8 cellular contexts compared by ENCODE assay signal in the genomic region with DNA sequence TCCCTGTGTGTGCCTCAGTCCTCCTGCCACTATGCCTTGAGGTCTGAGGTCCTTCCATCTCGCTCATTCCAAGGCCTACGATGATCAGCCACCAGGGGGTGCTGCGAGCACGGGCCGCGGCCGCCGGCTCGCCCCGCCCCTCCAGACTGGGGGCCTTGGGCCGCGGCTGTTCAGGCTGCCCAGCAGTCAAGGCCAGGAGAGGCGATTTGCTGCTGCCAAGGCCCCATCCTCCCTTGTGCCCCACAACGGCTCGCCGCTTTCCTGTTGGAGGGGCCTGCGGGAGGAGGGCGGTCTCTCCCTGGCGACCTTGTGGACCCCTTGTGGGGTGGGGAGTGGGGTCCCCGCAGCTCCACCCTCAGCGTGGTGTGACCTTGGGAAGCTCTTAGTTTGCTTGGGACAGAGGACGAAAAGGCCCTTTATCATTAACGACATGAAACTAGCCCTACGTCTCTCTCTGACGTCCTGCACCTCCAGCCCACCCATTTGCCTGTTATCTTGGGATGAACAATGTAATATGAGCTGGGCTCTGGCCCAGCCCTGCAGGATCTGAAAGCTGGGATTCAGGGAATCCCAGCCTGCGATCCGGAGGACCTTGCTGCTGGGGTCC. TPM values are rescaled to one million over a fixed set of nuclear protein-coding genes. Genes with fewer than 3 reads are reported as not detected.
DNase-seq lines count a peak whose midpoint lies in the region; ATAC-seq, FAIRE-seq and TF ChIP-seq lines count a peak whose summit lies in the region.

No MANE protein-coding gene starts in this region.

- H3K4me2 ChIP-seq in SK-N-SH: peak overlapping the region; percentile 68; the same call in 1 of the 2 replicates

- WGBS in SK-N-SH (ENCODE audit: low lambda C conversion rate): 38% methylated on average over 10 of the region's 27 CpGs
- WGBS in pancreas, 2 donors: 1 to 2% methylated on average over 24 to 27 of the region's 27 CpGs

- TF ChIP-seq RAD21 in SK-N-SH (IDR thresholded peaks at IDR 0.05; ENCODE audit: low read length): peak; percentile 93

- H3K27ac Mint-ChIP-seq in activated naive CD4-positive, alpha-beta T cell treated with anti-CD3 and anti-CD28 coated beads, Interleukin-2, amount 50 U/mL, for 72 hours: peak overlapping the region in 1 of 2 donors; percentile 38

- no peaks in the 10 kb centered on the region for H3F3A ChIP-seq in SK-N-SH (replicated peaks; ENCODE audit: insufficient read depth)

- H3K9ac ChIP-seq in SK-N-SH: peak overlapping the region; percentile 61; the same call in 1 of the 2 replicates

- POLR2A ChIA-PET in SK-N-SH (lab: Yijun Ruan, JAX): interaction anchor here (0.7 to 2.2 kb wide), 7 partner anchors 10 to 66 kb away, joined by 3 to 13 read pairs (median 3); a partner anchor contains a TSS

- no peak for TF ChIP-seq EP300 in SK-N-SH (IDR thresholded peaks at IDR 0.05; ENCODE audit: borderline replicate concordance in 1 of 2, low read depth in 1 of 2, low read length in 1 of 2)

- no peak for DNase-seq in GM12864 (ENCODE audit: low read depth)
- no peak for DNase-seq in LNCaP clone FGC (ENCODE audit: low read depth)
- DNase-seq in SK-N-SH: peak; percentile 98
- DNase-seq in activated naive CD4-positive, alpha-beta T cell treated with anti-CD3 and anti-CD28 coated beads, Interleukin-2, amount 50 U/mL, for 72 hours (ENCODE audit: low spot score in 2 of 2): peak; percentile 79 to 97
- DNase-seq in Right ventricle myocardium superior: peak; percentile 90
- peak; percentile 82 to 98 (median 92) for DNase-seq in pancreas
- DNase-seq in thoracic aorta (ENCODE audit: low spot score): no peak

- intact Hi-C loops in Right ventricle myocardium superior (cut with DNase I): loop anchor here (1.0 to 5.0 kb wide), 2 partner anchors 45 to 149 kb away; no protein-coding TSS in a partner anchor
- intact Hi-C loops in pancreas (cut with DNase I): loop anchor here in 2 of 3 donors (5.0 to 10.0 kb wide), 3 partner anchors 44 to 147 kb away; no protein-coding TSS in a partner anchor

- H3K27me3 ChIP-seq in SK-N-SH (ENCODE audit: insufficient read depth) (no peaks in the 10 kb centered on the region), pancreas (no peaks in the 10 kb centered on the region), thoracic aorta (replicated peaks; ENCODE audit: insufficient read depth) (no peaks in the 10 kb centered on the region)

- CTCF ChIA-PET in SK-N-SH (lab: Yijun Ruan, JAX): interaction anchor here (0.6 to 14.0 kb wide), 35 partner anchors 9 to 178 kb away, joined by 3 to 182 read pairs (median 5); a partner anchor contains a TSS

- FAIRE-seq in pancreas (lab: Jason Lieb, UNC): no peak

- H3K36me3 ChIP-seq in SK-N-SH (replicated peaks in 1 of 2; ENCODE audit: control insufficient read depth in 1 of 2, insufficient read depth in 2 of 2, low read length in 1 of 2) (peaks cover 0 to 9% of the 10 kb centered on the region in 2 experiments), pancreas (peaks cover 0 to 8% (median 6%) of the 10 kb centered on the region in 3 donors), thoracic aorta (no peaks in the 10 kb centered on the region)

- TF ChIP-seq CTCF in GM12864 (IDR thresholded peaks at IDR 0.05; ENCODE audit: low read depth, low read length, missing control alignments): peak; percentile 93
- TF ChIP-seq CTCF in LNCaP clone FGC (IDR thresholded peaks at IDR 0.05; ENCODE audit: control insufficient read depth, extremely low read depth, insufficient read depth): peak; percentile 91
- peak; percentile 90 for TF ChIP-seq CTCF in SK-N-SH (IDR thresholded peaks at IDR 0.05)
- peak; percentile 94 to 97 (median 96) for TF ChIP-seq CTCF in pancreas (IDR thresholded peaks at IDR 0.05)
- TF ChIP-seq CTCF in thoracic aorta (IDR thresholded peaks at IDR 0.05): peak; percentile 95

- H3K9me2 ChIP-seq in SK-N-SH: no peaks in the 10 kb centered on the region

- H2AFZ ChIP-seq in SK-N-SH (ENCODE audit: low read depth): peak overlapping the region; percentile 96

- no peaks in the 10 kb centered on the region for H3K79me2 ChIP-seq in SK-N-SH (ENCODE audit: insufficient read depth)

- ATAC-seq in activated naive CD4-positive, alpha-beta T cell treated with anti-CD3 and anti-CD28 coated beads, Interleukin-2, amount 50 U/mL, for 72 hours: peak; percentile 86 to 90
- peak; percentile 95 for ATAC-seq in Right ventricle myocardium superior (ENCODE audit: poor library complexity)
- ATAC-seq in pancreas: peak; percentile 90 to 96 (median 94)
- peak; percentile 52 for ATAC-seq in thoracic aorta (ENCODE audit: insufficient number of reproducible peaks, low FRiP score, low read depth)
- no peak for ATAC-seq in GM18873 (IDR thresholded peaks at IDR 0.05; ENCODE audit: low FRiP score, unreplicated experiment)

- no peak overlapping the region for H3K4me3 ChIP-seq in GM12864 (ENCODE audit: low read depth, low read length)
- no peak overlapping the region for H3K4me3 ChIP-seq in LNCaP clone FGC (ENCODE audit: low read depth, low read length)
- peak overlapping the region; percentile 28 to 30; a peak in 3 of 4 replicates for H3K4me3 ChIP-seq in SK-N-SH (ENCODE audit: low read depth in 2 of 2, low read length in 1 of 2)
- H3K4me3 ChIP-seq in pancreas: peak overlapping the region in 2 of 4 donors; percentile 25 to 44
- H3K4me3 ChIP-seq in thoracic aorta: peak overlapping the region; percentile 67

- H3K9me3 Mint-ChIP-seq in activated naive CD4-positive, alpha-beta T cell treated with anti-CD3 and anti-CD28 coated beads, Interleukin-2, amount 50 U/mL, for 72 hours: no peaks in the 10 kb centered on the region

- H3K4me1 ChIP-seq in SK-N-SH (ENCODE audit: control insufficient read depth in 1 of 2, insufficient read depth in 2 of 2, low read depth in 1 of 2, low read length in 1 of 2) (peaks cover 0 to 8% of the 10 kb centered on the region in 2 experiments; a peak in 1 of 4 replicates), pancreas (peaks cover 3 to 14% (median 11%) of the 10 kb centered on the region in 3 donors), thoracic aorta (ENCODE audit: control insufficient read depth in 1 of 2, low read depth in 2 of 2) (peaks cover 13 to 18% of the 10 kb centered on the region in 2 donors)

- peak overlapping the region; percentile 38 to 73; a peak in 3 of 4 replicates for H3K27ac ChIP-seq in SK-N-SH (ENCODE audit: low read depth in 2 of 2, low read length in 1 of 2)
- H3K27ac ChIP-seq in pancreas: peak overlapping the region in 1 of 4 donors; percentile 36
- H3K27ac ChIP-seq in thoracic aorta: no peak overlapping the region

- no peaks in the 10 kb centered on the region for H3K9me3 ChIP-seq in SK-N-SH
- H3K9me3 ChIP-seq in pancreas: no peaks in the 10 kb centered on the region
- no peaks in the 10 kb centered on the region for H3K9me3 ChIP-seq in thoracic aorta

- no peaks in the 10 kb centered on the region for H3K36me3 Mint-ChIP-seq in activated naive CD4-positive, alpha-beta T cell treated with anti-CD3 and anti-CD28 coated beads, Interleukin-2, amount 50 U/mL, for 72 hours

- no peaks in the 10 kb centered on the region for H4K20me1 ChIP-seq in SK-N-SH (ENCODE audit: insufficient read depth)

TF ChIP-seq in SK-N-SH, 30 proteins besides CTCF, POLR2A, EP300 and RAD21 (continues in another document):
- TF ChIP-seq MEF2A (IDR thresholded peaks at IDR 0.05; ENCODE audit: borderline replicate concordance, low read depth): no peak
- peak; percentile 85 for TF ChIP-seq SMC3 (IDR thresholded peaks at IDR 0.05; ENCODE audit: low read depth, low read length)
- no peak for TF ChIP-seq JUND (IDR thresholded peaks at IDR 0.05)
- peak; percentile 54; the same call in 1 of the 2 replicates for TF ChIP-seq MXI1 (IDR thresholded peaks at IDR 0.05; ENCODE audit: low read depth, low read length)
- no peak for TF ChIP-seq RCOR1 (IDR thresholded peaks at IDR 0.05; ENCODE audit: low read length)
- TF ChIP-seq CHD2 (IDR thresholded peaks at IDR 0.05; ENCODE audit: low read length, partially characterized antibody): no peak

RNA-seq across cellular contexts. Expression of a gene that starts 5.4 kb away (rescaled TPM):
- not detected in 2 replicates for polyA plus RNA-seq in SK-N-SH (2012; rRNA removed)
- not detected in 2 replicates for polyA plus RNA-seq in SK-N-SH (2012; cell fraction: cytosol; rRNA removed)
- polyA plus RNA-seq in SK-N-SH (2012; cell fraction: nucleus; rRNA removed): 0.13 and 0.50 TPM in 2 replicates
- total RNA-seq in activated naive CD4-positive, alpha-beta T cell treated with anti-CD3 and anti-CD28 coated beads, Interleukin-2, amount 50 U/mL, for 72 hours: not detected
- total RNA-seq in Right ventricle myocardium superior: not detected
- total RNA-seq in pancreas: under 1 TPM in 4 of 6 donors, not detected in 2; 0.19 to 0.75 (median 0.42) TPM
- under 1 TPM in 1 of 2 donors, not detected in 1; 0.65 TPM for polyA plus RNA-seq in pancreas
- total RNA-seq in thoracic aorta: not detected

RNA-seq across cellular contexts. Expression of a gene that starts 10.1 kb away (rescaled TPM):
- polyA plus RNA-seq in SK-N-SH (2012; rRNA removed) (20.3 and 24.2 TPM in 2 replicates), pancreas (10 to 100 TPM; 30.9 to 62.7 TPM)
- polyA plus RNA-seq in SK-N-SH (2012; cell fraction: cytosol; rRNA removed): 11.1 and 17.2 TPM in 2 replicates
- polyA plus RNA-seq in SK-N-SH (2012; cell fraction: nucleus; rRNA removed): 31.2 and 33.0 TPM in 2 replicates
- 10 to 100 TPM in 1 of 2 donors, 1 to 10 TPM in 1; 7.5 to 20.7 TPM for total RNA-seq in activated naive CD4-positive, alpha-beta T cell treated with anti-CD3 and anti-CD28 coated beads, Interleukin-2, amount 50 U/mL, for 72 hours
- total RNA-seq in Right ventricle myocardium superior (31.0 TPM), pancreas (10 to 100 TPM; 27.1 to 54.8 (median 37.8) TPM), thoracic aorta (10 to 100 TPM in 1 of 2 donors, 1 to 10 TPM in 1; 3.9 to 42.5 TPM)

RNA-seq across cellular contexts. Expression of a gene that starts 26.3 kb away (rescaled TPM):
- polyA plus RNA-seq in SK-N-SH (2012; rRNA removed): 27.5 and 27.6 TPM in 2 replicates
- 15.9 and 21.5 TPM in 2 replicates for polyA plus RNA-seq in SK-N-SH (2012; cell fraction: cytosol; rRNA removed)
- 57.6 and 61.4 TPM in 2 replicates for polyA plus RNA-seq in SK-N-SH (2012; cell fraction: nucleus; rRNA removed)
- total RNA-seq in activated naive CD4-positive, alpha-beta T cell treated with anti-CD3 and anti-CD28 coated beads, Interleukin-2, amount 50 U/mL, for 72 hours: 10 to 100 TPM; 16.6 to 22.4 TPM
- total RNA-seq in Right ventricle myocardium superior: 17.1 TPM
- total RNA-seq in pancreas: 10 to 100 TPM; 11.4 to 18.1 (median 15.2) TPM
- 10 to 100 TPM; 22.6 to 24.0 TPM for polyA plus RNA-seq in pancreas
- 10 to 100 TPM; 33.0 to 45.1 TPM for total RNA-seq in thoracic aorta

RNA-seq across cellular contexts. Expression of a gene that starts 31.4 kb away (rescaled TPM):
- polyA plus RNA-seq in SK-N-SH (2012; rRNA removed) (478 and 642 TPM in 2 replicates), pancreas (100 to 1,000 TPM; 162 to 242 TPM)
- 510 and 587 TPM in 2 replicates for polyA plus RNA-seq in SK-N-SH (2012; cell fraction: cytosol; rRNA removed)
- polyA plus RNA-seq in SK-N-SH (2012; cell fraction: nucleus; rRNA removed): 152 and 266 TPM in 2 replicates
- 1,000 to 10,000 TPM in 1 of 2 donors, 100 to 1,000 TPM in 1; 699 to 1,046 TPM for total RNA-seq in activated naive CD4-positive, alpha-beta T cell treated with anti-CD3 and anti-CD28 coated beads, Interleukin-2, amount 50 U/mL, for 72 hours
- total RNA-seq in Right ventricle myocardium superior (326 TPM), pancreas (100 to 1,000 TPM; 267 to 412 (median 348) TPM), thoracic aorta (100 to 1,000 TPM; 224 to 226 TPM)

Comparison
In these comparisons a context has a peak if more than half of its experiments do, and no peak if none do; other contexts are left out.
1. DNase-seq: peak in SK-N-SH (single experiment), activated naive CD4-positive, alpha-beta T cell treated with anti-CD3 and anti-CD28 coated beads, Interleukin-2, amount 50 U/mL, for 72 hours (2 of 2), Right ventricle myocardium superior (single experiment) and pancreas (6 of 6); none in GM12864 (single experiment), LNCaP clone FGC (single experiment) and thoracic aorta (single experiment).
2. H3K4me3 ChIP-seq: peak in SK-N-SH (2 of 2) and thoracic aorta (single experiment); none in GM12864 (single experiment) and LNCaP clone FGC (single experiment).
3. H3K27ac ChIP-seq: peak in SK-N-SH (2 of 2); none in thoracic aorta (0 of 2).
4. Peak in every context shown above with its lines, with median percentiles within 50 percentile points of each other: CTCF ChIP-seq.